ENCODE assay signal across 1 cellular context in the genomic region with DNA sequence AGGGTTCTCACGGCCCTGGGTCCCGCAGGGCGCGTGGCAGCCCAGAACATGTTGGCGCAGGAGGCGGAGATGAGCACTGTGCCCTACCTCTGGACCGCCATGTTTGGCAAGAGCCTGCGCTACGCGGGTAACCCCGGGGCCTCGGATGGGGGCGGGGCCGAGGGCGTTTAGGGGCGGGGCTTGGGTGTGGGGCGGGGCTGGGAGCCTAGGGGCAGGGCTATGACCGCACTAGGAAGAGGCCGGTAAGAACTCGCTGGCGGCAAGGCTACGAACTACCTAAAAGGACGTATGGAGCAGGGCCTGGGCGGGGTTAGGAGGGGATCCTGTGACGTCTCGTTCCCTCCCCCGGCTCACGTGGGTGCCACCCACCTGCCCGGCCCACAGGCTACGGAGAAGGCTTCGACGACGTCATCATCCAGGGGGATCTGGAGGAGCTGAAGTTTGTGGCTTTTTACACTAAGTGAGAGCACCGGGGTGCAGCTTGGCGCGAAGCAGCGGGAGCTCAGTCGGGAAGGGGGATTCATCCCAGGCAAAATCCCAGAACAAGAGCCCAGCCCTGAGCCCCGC.
A peak's percentile ranks its signal among the peaks of the same experiment; 100 is the strongest.
TF ChIP-seq lines count a peak whose summit lies in the region.

No MANE protein-coding gene starts in this region.

TF ChIP-seq in GM12878, 131 proteins besides CTCF, POLR2A, EP300 and RAD21:
- TF ChIP-seq, protein P1, sequence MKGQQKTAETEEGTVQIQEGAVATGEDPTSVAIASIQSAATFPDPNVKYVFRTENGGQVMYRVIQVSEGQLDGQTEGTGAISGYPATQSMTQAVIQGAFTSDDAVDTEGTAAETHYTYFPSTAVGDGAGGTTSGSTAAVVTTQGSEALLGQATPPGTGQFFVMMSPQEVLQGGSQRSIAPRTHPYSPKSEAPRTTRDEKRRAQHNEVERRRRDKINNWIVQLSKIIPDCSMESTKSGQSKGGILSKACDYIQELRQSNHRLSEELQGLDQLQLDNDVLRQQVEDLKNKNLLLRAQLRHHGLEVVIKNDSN (IDR thresholded peaks at IDR 0.05; ENCODE audit: borderline replicate concordance, extremely low read length, insufficient read depth, low read depth, low read length): peak; percentile 48
- TF ChIP-seq, protein P2, sequence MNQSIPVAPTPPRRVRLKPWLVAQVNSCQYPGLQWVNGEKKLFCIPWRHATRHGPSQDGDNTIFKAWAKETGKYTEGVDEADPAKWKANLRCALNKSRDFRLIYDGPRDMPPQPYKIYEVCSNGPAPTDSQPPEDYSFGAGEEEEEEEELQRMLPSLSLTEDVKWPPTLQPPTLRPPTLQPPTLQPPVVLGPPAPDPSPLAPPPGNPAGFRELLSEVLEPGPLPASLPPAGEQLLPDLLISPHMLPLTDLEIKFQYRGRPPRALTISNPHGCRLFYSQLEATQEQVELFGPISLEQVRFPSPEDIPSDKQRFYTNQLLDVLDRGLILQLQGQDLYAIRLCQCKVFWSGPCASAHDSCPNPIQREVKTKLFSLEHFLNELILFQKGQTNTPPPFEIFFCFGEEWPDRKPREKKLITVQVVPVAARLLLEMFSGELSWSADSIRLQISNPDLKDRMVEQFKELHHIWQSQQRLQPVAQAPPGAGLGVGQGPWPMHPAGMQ (IDR thresholded peaks at IDR 0.05; ENCODE audit: borderline replicate concordance): no peak
- TF ChIP-seq, protein P3, sequence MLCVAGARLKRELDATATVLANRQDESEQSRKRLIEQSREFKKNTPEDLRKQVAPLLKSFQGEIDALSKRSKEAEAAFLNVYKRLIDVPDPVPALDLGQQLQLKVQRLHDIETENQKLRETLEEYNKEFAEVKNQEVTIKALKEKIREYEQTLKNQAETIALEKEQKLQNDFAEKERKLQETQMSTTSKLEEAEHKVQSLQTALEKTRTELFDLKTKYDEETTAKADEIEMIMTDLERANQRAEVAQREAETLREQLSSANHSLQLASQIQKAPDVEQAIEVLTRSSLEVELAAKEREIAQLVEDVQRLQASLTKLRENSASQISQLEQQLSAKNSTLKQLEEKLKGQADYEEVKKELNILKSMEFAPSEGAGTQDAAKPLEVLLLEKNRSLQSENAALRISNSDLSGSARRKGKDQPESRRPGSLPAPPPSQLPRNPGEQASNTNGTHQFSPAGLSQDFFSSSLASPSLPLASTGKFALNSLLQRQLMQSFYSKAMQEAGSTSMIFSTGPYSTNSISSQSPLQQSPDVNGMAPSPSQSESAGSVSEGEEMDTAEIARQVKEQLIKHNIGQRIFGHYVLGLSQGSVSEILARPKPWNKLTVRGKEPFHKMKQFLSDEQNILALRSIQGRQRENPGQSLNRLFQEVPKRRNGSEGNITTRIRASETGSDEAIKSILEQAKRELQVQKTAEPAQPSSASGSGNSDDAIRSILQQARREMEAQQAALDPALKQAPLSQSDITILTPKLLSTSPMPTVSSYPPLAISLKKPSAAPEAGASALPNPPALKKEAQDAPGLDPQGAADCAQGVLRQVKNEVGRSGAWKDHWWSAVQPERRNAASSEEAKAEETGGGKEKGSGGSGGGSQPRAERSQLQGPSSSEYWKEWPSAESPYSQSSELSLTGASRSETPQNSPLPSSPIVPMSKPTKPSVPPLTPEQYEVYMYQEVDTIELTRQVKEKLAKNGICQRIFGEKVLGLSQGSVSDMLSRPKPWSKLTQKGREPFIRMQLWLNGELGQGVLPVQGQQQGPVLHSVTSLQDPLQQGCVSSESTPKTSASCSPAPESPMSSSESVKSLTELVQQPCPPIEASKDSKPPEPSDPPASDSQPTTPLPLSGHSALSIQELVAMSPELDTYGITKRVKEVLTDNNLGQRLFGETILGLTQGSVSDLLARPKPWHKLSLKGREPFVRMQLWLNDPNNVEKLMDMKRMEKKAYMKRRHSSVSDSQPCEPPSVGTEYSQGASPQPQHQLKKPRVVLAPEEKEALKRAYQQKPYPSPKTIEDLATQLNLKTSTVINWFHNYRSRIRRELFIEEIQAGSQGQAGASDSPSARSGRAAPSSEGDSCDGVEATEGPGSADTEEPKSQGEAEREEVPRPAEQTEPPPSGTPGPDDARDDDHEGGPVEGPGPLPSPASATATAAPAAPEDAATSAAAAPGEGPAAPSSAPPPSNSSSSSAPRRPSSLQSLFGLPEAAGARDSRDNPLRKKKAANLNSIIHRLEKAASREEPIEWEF (IDR thresholded peaks at IDR 0.05; ENCODE audit: insufficient replicate concordance, low read depth, low read length): no peak
